19 cellular contexts compared by ENCODE assay signal in the genomic region with DNA sequence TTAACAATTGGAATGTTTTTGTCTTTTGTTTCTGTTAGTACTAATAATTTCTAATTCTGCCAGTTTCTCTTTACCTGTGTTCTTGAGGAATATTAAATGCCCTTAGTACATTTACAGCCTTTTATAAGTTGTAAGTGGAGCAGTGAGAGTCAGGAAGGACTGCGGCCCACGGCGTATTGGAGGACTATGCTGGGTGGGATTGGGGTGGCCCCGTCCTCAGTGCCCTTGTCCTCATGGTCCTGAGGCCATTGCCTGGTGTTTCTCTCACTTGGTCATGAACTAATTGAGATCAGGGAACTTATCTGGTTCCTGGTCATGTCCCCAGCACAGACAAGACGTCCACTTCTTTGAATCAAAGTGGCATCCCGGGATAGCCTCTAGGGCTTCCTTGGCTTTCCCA. TPM values are rescaled to one million over a fixed set of nuclear protein-coding genes. Genes with fewer than 3 reads are reported as not detected.
"Had no signal": no experiment of that assay in that cellular context is flagged by ENCODE, and none has a peak within 500 bp of the region (broad histone marks: within the 10 kb centered on the region; RNA-seq: fewer than 3 reads in every experiment).

No MANE protein-coding gene starts in this region.

- H3K27ac Mint-ChIP-seq: effector memory CD8-positive, alpha-beta T cell; naive thymus-derived CD8-positive, alpha-beta T cell; stimulated activated effector memory CD8-positive, alpha-beta T cell treated with anti-CD3 and anti-CD28 coated beads, Interleukin-12 subunit alpha, Interleukin-12 subunit beta, amount 100 ng/mL, for 72 hours had no signal

- H3K4me1 Mint-ChIP-seq: stimulated activated effector memory CD8-positive, alpha-beta T cell treated with anti-CD3 and anti-CD28 coated beads, Interleukin-12 subunit alpha, Interleukin-12 subunit beta, amount 100 ng/mL, for 72 hours had no signal

- H3K4me3 ChIP-seq: esophagus squamous epithelium, gastroesophageal sphincter, left lung, lung, sigmoid colon, skin epidermis, suprapubic skin, thyroid gland, upper lobe of right lung had no signal

- DNase-seq: central memory CD4-positive, alpha-beta T cell; effector memory CD8-positive, alpha-beta T cell; esophagus squamous epithelium; foreskin fibroblast; glutamatergic neuron; islet precursor cell; left lung; naive thymus-derived CD8-positive, alpha-beta T cell; sigmoid colon; stimulated activated CD4-positive, alpha-beta T cell treated with anti-CD3 and anti-CD28 coated beads, Interleukin-12 subunit alpha, Interleukin-12 subunit beta, amount 100 ng/mL, for 4 hours; stimulated activated CD8-positive, alpha-beta memory T cell treated with anti-CD3 and anti-CD28 coated beads, Interleukin-4, amount 100 ng/mL, for 48 hours; stimulated activated naive CD8-positive, alpha-beta T cell treated with anti-CD3 and anti-CD28 coated beads, Interleukin-15, Interleukin-2, amounts not matched to agents 100 U/mL and 50 U/mL, for 24 hours; thyroid gland; upper lobe of right lung had no signal

- ATAC-seq: effector memory CD8-positive, alpha-beta T cell; gastroesophageal sphincter; left lung; naive thymus-derived CD8-positive, alpha-beta T cell; stimulated activated effector memory CD8-positive, alpha-beta T cell treated with anti-CD3 and anti-CD28 coated beads, Interleukin-12 subunit alpha, Interleukin-12 subunit beta, amount 100 ng/mL, for 72 hours; stimulated activated naive CD8-positive, alpha-beta T cell treated with anti-CD3 and anti-CD28 coated beads, Interleukin-15, Interleukin-2, amounts not matched to agents 100 U/mL and 50 U/mL, for 24 hours; upper lobe of right lung had no signal

- H3K36me3 ChIP-seq: esophagus squamous epithelium, gastroesophageal sphincter, left lung, sigmoid colon, suprapubic skin, thyroid gland, upper lobe of right lung had no signal

- H3K9me3 Mint-ChIP-seq: effector memory CD8-positive, alpha-beta T cell; stimulated activated effector memory CD8-positive, alpha-beta T cell treated with anti-CD3 and anti-CD28 coated beads, Interleukin-12 subunit alpha, Interleukin-12 subunit beta, amount 100 ng/mL, for 72 hours had no signal

- H3K36me3 Mint-ChIP-seq: naive thymus-derived CD8-positive, alpha-beta T cell; stimulated activated effector memory CD8-positive, alpha-beta T cell treated with anti-CD3 and anti-CD28 coated beads, Interleukin-12 subunit alpha, Interleukin-12 subunit beta, amount 100 ng/mL, for 72 hours had no signal

- H3K4me3 Mint-ChIP-seq: effector memory CD8-positive, alpha-beta T cell; naive thymus-derived CD8-positive, alpha-beta T cell; stimulated activated effector memory CD8-positive, alpha-beta T cell treated with anti-CD3 and anti-CD28 coated beads, Interleukin-12 subunit alpha, Interleukin-12 subunit beta, amount 100 ng/mL, for 72 hours had no signal

- H3K27ac ChIP-seq: esophagus squamous epithelium, left lung, sigmoid colon, skin epidermis, suprapubic skin, thyroid gland, upper lobe of right lung had no signal

- H3K27me3 ChIP-seq: gastroesophageal sphincter, sigmoid colon, thyroid gland had no signal

- H3K9me3 ChIP-seq: esophagus squamous epithelium, gastroesophageal sphincter, left lung, sigmoid colon, suprapubic skin, thyroid gland, upper lobe of right lung had no signal

RNA-seq across cellular contexts. Expression of a gene that starts 3.3 kb away (rescaled TPM):
- total RNA-seq: naive thymus-derived CD8-positive, alpha-beta T cell had no signal
